13 cellular contexts compared by ENCODE assay signal in genomic region chr16:57476546-57477410, GRCh38. TPM values are rescaled to one million over a fixed set of nuclear protein-coding genes. Genes with fewer than 3 reads are reported as not detected.
DNase-seq lines count a peak whose midpoint lies in the region; ATAC-seq and TF ChIP-seq lines count a peak whose summit lies in the region.
"Had no signal": no experiment of that assay in that cellular context is flagged by ENCODE, and none has a peak within 500 bp of the region (broad histone marks: within the 10 kb centered on the region; RNA-seq: fewer than 3 reads in every experiment).

No MANE protein-coding gene starts in this region.

- H3K4me1 ChIP-seq in OCI-LY3 (ENCODE audit: low read length): peaks cover 19% of the 10 kb centered on the region

- H4K20me1 ChIP-seq in OCI-LY3 (ENCODE audit: insufficient read depth, low read length): no peaks in the 10 kb centered on the region

- H3K4me3 ChIP-seq in OCI-LY3 (ENCODE audit: low read length) (no peak overlapping the region), iPS-18c (ENCODE audit: insufficient read depth, low read depth, low read length) (peak overlapping the region; percentile 9; the same call in 1 of the 2 replicates)
- H3K4me3 ChIP-seq: breast epithelium, HAP-1, left ventricle myocardium inferior had no signal

- H3K4me3 Mint-ChIP-seq in activated T-cell treated with anti-CD3 and anti-CD28 coated beads, Interleukin-2, amount 50 U/mL, for 24 hours: no peak overlapping the region
- H3K4me3 Mint-ChIP-seq in type B pancreatic cell: peak overlapping the region; percentile 68

- no peaks in the 10 kb centered on the region for H3K9me3 Mint-ChIP-seq in activated T-cell treated with anti-CD3 and anti-CD28 coated beads, Interleukin-2, amount 50 U/mL, for 24 hours
- no peaks in the 10 kb centered on the region for H3K9me3 Mint-ChIP-seq in type B pancreatic cell

- H3K27ac ChIP-seq in OCI-LY3 (ENCODE audit: low read length): no peak overlapping the region
- H3K27ac ChIP-seq: left ventricle myocardium inferior had no signal

- H3K27me3 Mint-ChIP-seq in activated T-cell treated with anti-CD3 and anti-CD28 coated beads, Interleukin-2, amount 50 U/mL, for 24 hours: no peaks in the 10 kb centered on the region
- no peaks in the 10 kb centered on the region for H3K27me3 Mint-ChIP-seq in type B pancreatic cell

- no peak overlapping the region for H2AFZ ChIP-seq in OCI-LY3 (ENCODE audit: low read depth, low read length)

- H3K9me3 ChIP-seq in OCI-LY3 (ENCODE audit: insufficient read depth, low read length) (no peaks in the 10 kb centered on the region), iPS-18c (ENCODE audit: control insufficient read depth, insufficient read depth, low read length) (no peaks in the 10 kb centered on the region)
- H3K9me3 ChIP-seq: breast epithelium, HAP-1, left ventricle myocardium inferior had no signal

- H3K27me3 ChIP-seq in OCI-LY3 (ENCODE audit: low read depth, low read length): peaks cover 37% of the 10 kb centered on the region
- H3K27me3 ChIP-seq: breast epithelium had no signal

- H3K4me1 Mint-ChIP-seq in activated T-cell treated with anti-CD3 and anti-CD28 coated beads, Interleukin-2, amount 50 U/mL, for 24 hours (ENCODE audit: low read depth): peaks cover 16% of the 10 kb centered on the region
- H3K4me1 Mint-ChIP-seq in type B pancreatic cell (ENCODE audit: unreplicated experiment): peaks cover 32% of the 10 kb centered on the region

- peak overlapping the region; percentile 63; the same call in 1 of the 2 replicates for H3K4me2 ChIP-seq in OCI-LY3 (ENCODE audit: low read length)

- no peak for DNase-seq in activated T-cell treated with anti-CD3 and anti-CD28 coated beads, Interleukin-2, amount 50 U/mL, for 24 hours
- no peak for DNase-seq in activated T-cell treated with anti-CD3 and anti-CD28 coated beads, Interleukin-2, amount 50 U/mL, for 1 hour
- no peak for DNase-seq in type B pancreatic cell (ENCODE audit: extremely low spot score, unreplicated experiment)
- DNase-seq in NCI-H2081 (lab: John Stamatoyannopoulos, UW): no peak
- no peak for DNase-seq in NCI-H774 (lab: John Stamatoyannopoulos, UW)
- DNase-seq: left ventricle myocardium inferior, NCI-H1105 treated with DMSO at 0.1 percent for 48 hours, NCI-H524 treated with DMSO at 0.1 percent for 48 hours had no signal

- H3K79me2 ChIP-seq in OCI-LY3 (ENCODE audit: low read length): no peaks in the 10 kb centered on the region

- H3K9ac ChIP-seq in OCI-LY3 (ENCODE audit: low read length): no peak overlapping the region

- ATAC-seq in HG02571 (IDR thresholded peaks at IDR 0.05; ENCODE audit: unreplicated experiment): no peak

- TF ChIP-seq CTCF in OCI-LY3 (IDR thresholded peaks at IDR 0.05; ENCODE audit: low read depth, low read length) (no peak), type B pancreatic cell (conservative IDR thresholded peaks at IDR 0.05) (no peak)

- H3K36me3 ChIP-seq in OCI-LY3 (replicated peaks; ENCODE audit: low read depth, low read length): peaks cover 11% of the 10 kb centered on the region
- H3K36me3 ChIP-seq: breast epithelium had no signal

- peak overlapping the region; percentile 74 for H3K27ac Mint-ChIP-seq in activated T-cell treated with anti-CD3 and anti-CD28 coated beads, Interleukin-2, amount 50 U/mL, for 24 hours
- no peak overlapping the region for H3K27ac Mint-ChIP-seq in type B pancreatic cell

- H3K36me3 Mint-ChIP-seq in activated T-cell treated with anti-CD3 and anti-CD28 coated beads, Interleukin-2, amount 50 U/mL, for 24 hours (ENCODE audit: low read depth): peaks cover 11% of the 10 kb centered on the region
- H3K36me3 Mint-ChIP-seq in type B pancreatic cell: peaks cover 4% of the 10 kb centered on the region

RNA-seq across cellular contexts. Expression of gene DOK4, which starts 9.5 kb away (rescaled TPM):
- 33.3 and 72.0 TPM in 2 replicates for total RNA-seq in type B pancreatic cell (ENCODE audit: low replicate concordance)

RNA-seq across cellular contexts. Expression of gene POLR2C, which starts 14.3 kb away (rescaled TPM):
- 63.0 and 70.5 TPM in 2 replicates for total RNA-seq in type B pancreatic cell (ENCODE audit: low replicate concordance)

RNA-seq across cellular contexts. Expression of gene COQ9, which starts 29.5 kb away (rescaled TPM):
- total RNA-seq in type B pancreatic cell (ENCODE audit: low replicate concordance): 73.1 and 96.0 TPM in 2 replicates

RNA-seq across cellular contexts. Expression of gene CIAPIN1, which starts 29.6 kb away (rescaled TPM):
- total RNA-seq in type B pancreatic cell (ENCODE audit: low replicate concordance): 68.2 and 73.7 TPM in 2 replicates

RNA-seq across cellular contexts. Expression of gene CCDC102A, which starts 59.6 kb away (rescaled TPM):
- total RNA-seq in type B pancreatic cell (ENCODE audit: low replicate concordance): 6.9 and 14.4 TPM in 2 replicates
